ENCODE assay signal across 30 cellular contexts in genomic region chr5:9801908-9802307, GRCh38.
"Had no signal": no experiment of that assay in that cellular context is flagged by ENCODE, and none has a peak within 500 bp of the region (broad histone marks: within the 10 kb centered on the region; RNA-seq: fewer than 3 reads in every experiment).

No MANE protein-coding gene starts in this region.

- ATAC-seq: left colon; left lung; mucosa of descending colon; naive thymus-derived CD4-positive, alpha-beta T cell; natural killer cell treated with Interleukin-12 subunit alpha and Interleukin-12 subunit beta and Interleukin-15 and Interleukin-18, amount 100 ng/mL, for 72 hours; pancreas; right cardiac atrium; sciatic nerve; stimulated activated naive B cell treated with anti-CD40 and anti-IgM and Interleukin-4, amounts not matched to agents 10 μg/mL and 1 μg/mL and 100 μg/mL, for 72 hours; stimulated activated naive CD8-positive, alpha-beta T cell treated with anti-CD3 and anti-CD28 coated beads, Interleukin-15, Interleukin-2, amounts not matched to agents 100 U/mL and 50 U/mL, for 24 hours had no signal

- H3K79me2 ChIP-seq: hepatocyte had no signal

- H3K36me3 Mint-ChIP-seq: immature natural killer cell; naive thymus-derived CD4-positive, alpha-beta T cell; natural killer cell treated with Interleukin-12 subunit alpha and Interleukin-12 subunit beta and Interleukin-15 and Interleukin-18, amount 100 ng/mL, for 72 hours; stimulated activated naive B cell treated with anti-CD40 and anti-IgM and Interleukin-4, amounts not matched to agents 10 μg/mL and 1 μg/mL and 100 μg/mL, for 72 hours; type B pancreatic cell had no signal

- DNase-seq: immature natural killer cell; left colon; left lung; midbrain; mucosa of descending colon; naive thymus-derived CD4-positive, alpha-beta T cell; nucleus accumbens; pancreas; posterior cingulate gyrus; retina; right cardiac atrium; stimulated activated CD4-positive, alpha-beta T cell treated with anti-CD3 and anti-CD28 coated beads, Interleukin-12 subunit alpha, Interleukin-12 subunit beta, amount 100 ng/mL, for 4 hours; stimulated activated CD4-positive, alpha-beta T cell treated with anti-CD3 and anti-CD28 coated beads, Interleukin-15, amount 100 ng/mL, for 24 hours; stimulated activated CD4-positive, alpha-beta T cell treated with anti-CD3 and anti-CD28 coated beads, Interleukin-2, amount 100 ng/mL, for 24 hours; stimulated activated CD4-positive, alpha-beta T cell treated with anti-CD3 and anti-CD28 coated beads, Interleukin-4, amount 100 ng/mL, for 1 hour; stimulated activated naive B cell treated with anti-CD40 and anti-IgM and Interleukin-4, amounts not matched to agents 10 μg/mL and 1 μg/mL and 100 μg/mL, for 72 hours; stimulated activated naive CD8-positive, alpha-beta T cell treated with anti-CD3 and anti-CD28 coated beads, Interleukin-15, Interleukin-2, amounts not matched to agents 100 U/mL and 50 U/mL, for 24 hours; stomach; testis; tibial artery; uterus had no signal

- H3K27ac Mint-ChIP-seq: immature natural killer cell; naive thymus-derived CD4-positive, alpha-beta T cell; natural killer cell treated with Interleukin-12 subunit alpha and Interleukin-12 subunit beta and Interleukin-15 and Interleukin-18, amount 100 ng/mL, for 72 hours; stimulated activated naive B cell treated with anti-CD40 and anti-IgM and Interleukin-4, amounts not matched to agents 10 μg/mL and 1 μg/mL and 100 μg/mL, for 72 hours; type B pancreatic cell had no signal

- H3K27me3 Mint-ChIP-seq: naive thymus-derived CD4-positive, alpha-beta T cell; natural killer cell treated with Interleukin-12 subunit alpha and Interleukin-12 subunit beta and Interleukin-15 and Interleukin-18, amount 100 ng/mL, for 72 hours; stimulated activated naive B cell treated with anti-CD40 and anti-IgM and Interleukin-4, amounts not matched to agents 10 μg/mL and 1 μg/mL and 100 μg/mL, for 72 hours; type B pancreatic cell had no signal

- H3K27ac ChIP-seq: hepatocyte, left lung, pancreas, prostate gland, skin epidermis, stomach, testis, tibial artery, uterus had no signal

- H3K4me3 Mint-ChIP-seq: immature natural killer cell; naive thymus-derived CD4-positive, alpha-beta T cell; natural killer cell treated with Interleukin-12 subunit alpha and Interleukin-12 subunit beta and Interleukin-15 and Interleukin-18, amount 100 ng/mL, for 72 hours; stimulated activated naive B cell treated with anti-CD40 and anti-IgM and Interleukin-4, amounts not matched to agents 10 μg/mL and 1 μg/mL and 100 μg/mL, for 72 hours; type B pancreatic cell had no signal

- H3K4me1 ChIP-seq: left lung, pancreas, prostate gland, stomach, testis, tibial artery, uterus had no signal

- H3K9me3 ChIP-seq: mucosa of descending colon, pancreas, prostate gland, testis, uterus had no signal

- H3K4me3 ChIP-seq: hepatocyte, left lung, lung, mucosa of descending colon, pancreas, prostate gland, skin epidermis, stomach, testis, tibial artery, uterus had no signal

- H3K4me2 ChIP-seq: hepatocyte had no signal

- H2AFZ ChIP-seq: hepatocyte had no signal

- FAIRE-seq: islet of Langerhans, kidney, pancreas had no signal

- H3K27me3 ChIP-seq: hepatocyte, left lung, pancreas, stomach, testis, tibial artery, uterus had no signal

- H3K36me3 ChIP-seq: left lung, pancreas, prostate gland, stomach, tibial artery, uterus had no signal

- H3K4me1 Mint-ChIP-seq: immature natural killer cell; naive thymus-derived CD4-positive, alpha-beta T cell; stimulated activated naive B cell treated with anti-CD40 and anti-IgM and Interleukin-4, amounts not matched to agents 10 μg/mL and 1 μg/mL and 100 μg/mL, for 72 hours had no signal
